ENCODE assay signal across 24 cellular contexts in the genomic region with DNA sequence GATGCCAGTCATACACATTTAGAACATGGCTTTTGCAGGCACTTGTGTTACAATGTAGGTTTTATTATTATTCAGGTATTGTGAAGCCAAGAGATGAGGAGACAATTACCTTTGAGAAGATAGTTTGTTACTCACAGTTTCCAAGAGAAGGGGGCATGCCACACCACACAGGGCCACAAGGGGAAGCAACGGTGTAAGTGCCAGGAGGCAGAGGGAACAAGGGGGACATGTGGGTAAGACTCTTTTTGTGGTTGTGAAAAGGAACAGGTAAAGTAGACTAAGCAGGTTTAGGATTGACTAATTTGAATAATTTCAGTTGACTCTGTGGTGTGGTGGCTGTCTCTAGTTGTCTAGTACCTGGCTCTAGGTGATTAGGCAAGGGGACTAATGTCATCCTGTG.
DNase-seq lines count a peak whose midpoint lies in the region; ATAC-seq, FAIRE-seq and TF ChIP-seq lines count a peak whose summit lies in the region.
"Had no signal": no experiment of that assay in that cellular context is flagged by ENCODE, and none has a peak within 500 bp of the region (broad histone marks: within the 10 kb centered on the region; RNA-seq: fewer than 3 reads in every experiment).

No MANE protein-coding gene starts in this region.

- no peak for FAIRE-seq in GM12878 (lab: Jason Lieb, UNC)
- FAIRE-seq: K562 had no signal

- no peaks in the 10 kb centered on the region for H3K23me2 ChIP-seq in H9 (ENCODE audit: insufficient read length, low read depth, low read length, poor library complexity, severe bottlenecking)

- H3K56ac ChIP-seq in H9 (ENCODE audit: insufficient read length, low read depth, low read length) = no peak overlapping the region

- H2AFZ ChIP-seq in H9 (ENCODE audit: low read length) = no peak overlapping the region
- no peak overlapping the region for H2AFZ ChIP-seq in GM12878 (ENCODE audit: control insufficient read depth, low read depth, low read length)

- no peak overlapping the region for H3K4ac ChIP-seq in H9 (ENCODE audit: low read depth, low read length)

- SMC1A ChIA-PET in GM12878 (lab: Charles Lee; ENCODE audit: uncharacterized antibody, unreplicated experiment) = no interaction called here

- in situ Hi-C loops in GM12878 (cut with MboI) = no loop called here

- H3K9me3 Mint-ChIP-seq in activated T-cell treated with anti-CD3 and anti-CD28 coated beads, Interleukin-2, amount 50 U/mL, for 72 hours = no peaks in the 10 kb centered on the region
- no peaks in the 10 kb centered on the region for H3K9me3 Mint-ChIP-seq in H9
- H3K9me3 Mint-ChIP-seq in stimulated activated effector memory CD8-positive, alpha-beta T cell treated with anti-CD3 and anti-CD28 coated beads, Interleukin-12 subunit alpha, Interleukin-12 subunit beta, amount 100 ng/mL, for 72 hours = no peaks in the 10 kb centered on the region
- H3K9me3 Mint-ChIP-seq: activated B cell treated with CpG ODN at 0.5 μM for 24 hours; CD8-positive, alpha-beta T cell had no signal

- intact Hi-C loops in GM12878 (cut with micrococcal nuclease; ENCODE audit: unreplicated experiment) = no loop called here

- no peaks in the 10 kb centered on the region for H3K36me3 Mint-ChIP-seq in activated T-cell treated with anti-CD3 and anti-CD28 coated beads, Interleukin-2, amount 50 U/mL, for 72 hours (ENCODE audit: insufficient read depth in 2 of 2)
- H3K36me3 Mint-ChIP-seq in H9 (ENCODE audit: insufficient read depth in 1 of 3, low read depth in 3 of 3) = no peaks in the 10 kb centered on the region
- H3K36me3 Mint-ChIP-seq in stimulated activated effector memory CD8-positive, alpha-beta T cell treated with anti-CD3 and anti-CD28 coated beads, Interleukin-12 subunit alpha, Interleukin-12 subunit beta, amount 100 ng/mL, for 72 hours = no peaks in the 10 kb centered on the region
- H3K36me3 Mint-ChIP-seq: activated CD8-positive, alpha-beta memory T cell treated with anti-CD3 and anti-CD28 coated beads, Interleukin-2, amount 10 ng/mL, durations not matched to agents 7 days and 5 days; CD8-positive, alpha-beta T cell; immature natural killer cell had no signal

- H3K27me3 ChIP-seq in H9 (ENCODE audit: insufficient read depth, low read length) (no peaks in the 10 kb centered on the region), GM12878 (replicated peaks in 1 of 2; ENCODE audit: control insufficient read depth in 2 of 2, insufficient read depth in 2 of 2, low read length in 1 of 2) (no peaks in the 10 kb centered on the region; a peak in 1 of 4 replicates)
- H3K27me3 ChIP-seq: neutrophil, upper lobe of left lung had no signal

- no peak overlapping the region for H4K91ac ChIP-seq in H9 (ENCODE audit: insufficient read length, low read depth, low read length)

- H3K4me1 ChIP-seq in H9 (ENCODE audit: insufficient read depth, low read length) = no peaks in the 10 kb centered on the region
- no peaks in the 10 kb centered on the region for H3K4me1 ChIP-seq in GM12878 (ENCODE audit: control insufficient read depth, insufficient read depth, low read length)
- H3K4me1 ChIP-seq: heart left ventricle, SJCRH30, upper lobe of left lung had no signal

- H3K27ac ChIP-seq in H9 (ENCODE audit: insufficient read length, low read depth, low read length) = no peak overlapping the region
- H3K27ac ChIP-seq in GM12878 (ENCODE audit: control insufficient read depth, insufficient read depth) = no peak overlapping the region
- H3K27ac ChIP-seq: heart left ventricle, neutrophil, SJCRH30, upper lobe of left lung had no signal

- POLR2A ChIA-PET in GM12878 (lab: Charles Lee) = no interaction called here
- POLR2A ChIA-PET in GM10248 (lab: Yijun Ruan, JAX) = no interaction called here

- RAD21 ChIA-PET in GM12878 (lab: Charles Lee; ENCODE audit: unreplicated experiment) = no interaction called here

- H3T11ph ChIP-seq in H9 (ENCODE audit: low read length) = no peak overlapping the region

- TF ChIP-seq EP300 in GM12878 (IDR thresholded peaks at IDR 0.05; ENCODE audit: borderline replicate concordance in 1 of 2, control insufficient read depth in 1 of 2, low read depth in 2 of 2, low read length in 2 of 2) = no peak

- H2BK120ac ChIP-seq in H9 (ENCODE audit: low read depth, low read length, poor library complexity, severe bottlenecking) = no peak overlapping the region

- TF ChIP-seq RAD21 in GM12878 (IDR thresholded peaks at IDR 0.05; ENCODE audit: insufficient read depth, low read depth, low read length) = no peak

- no peak overlapping the region for H4K8ac ChIP-seq in H9 (replicated peaks; ENCODE audit: insufficient read length, low read depth, low read length)

- CTCF ChIA-PET in GM12878 (lab: Yijun Ruan, JAX) = no interaction called here
- CTCF ChIA-PET in GM10248 (lab: Yijun Ruan, JAX) = no interaction called here

- no peaks in the 10 kb centered on the region for H3K79me1 ChIP-seq in H9 (ENCODE audit: insufficient read depth, low read depth, low read length, poor library complexity, severe bottlenecking)

- H2BK20ac ChIP-seq in H9 (ENCODE audit: low read depth, low read length, poor library complexity, severe bottlenecking) = no peak overlapping the region

- H3K18ac ChIP-seq in H9 (ENCODE audit: insufficient read length, low read depth, low read length) = no peak overlapping the region

- H4K20me1 ChIP-seq in H9 (ENCODE audit: control insufficient read depth, insufficient read depth, insufficient read length) (no peaks in the 10 kb centered on the region), GM12878 (ENCODE audit: control insufficient read depth, insufficient read depth) (no peaks in the 10 kb centered on the region)

- BruUV-seq in GM12878 (replicated peaks; lab: Mats Ljungman, UMichigan) = no TSS peak

- no peaks in the 10 kb centered on the region for H3K9me3 ChIP-seq in H9 (ENCODE audit: control insufficient read depth, low read depth, low read length)
- H3K9me3 ChIP-seq in GM12878 (replicated peaks; ENCODE audit: control insufficient read depth, insufficient read depth, low read length) = no peaks in the 10 kb centered on the region
- H3K9me3 ChIP-seq: heart left ventricle, neutrophil, SJCRH30, upper lobe of left lung had no signal

- no peak overlapping the region for H3K4me3 Mint-ChIP-seq in activated T-cell treated with anti-CD3 and anti-CD28 coated beads, Interleukin-2, amount 50 U/mL, for 72 hours
- H3K4me3 Mint-ChIP-seq in H9 = no peak overlapping the region
- H3K4me3 Mint-ChIP-seq in stimulated activated effector memory CD8-positive, alpha-beta T cell treated with anti-CD3 and anti-CD28 coated beads, Interleukin-12 subunit alpha, Interleukin-12 subunit beta, amount 100 ng/mL, for 72 hours = no peak overlapping the region
- H3K4me3 Mint-ChIP-seq: activated B cell treated with CpG ODN at 0.5 μM for 24 hours; activated CD8-positive, alpha-beta memory T cell treated with anti-CD3 and anti-CD28 coated beads, Interleukin-2, amount 10 ng/mL, durations not matched to agents 7 days and 5 days; CD8-positive, alpha-beta T cell; immature natural killer cell had no signal

- H3K9ac ChIP-seq in H9 (ENCODE audit: extremely low read depth, insufficient read length, low read length) (no peak overlapping the region), GM12878 (ENCODE audit: control insufficient read depth, insufficient read depth, low read length) (no peak overlapping the region)

- no peaks in the 10 kb centered on the region for H3K36me3 ChIP-seq in GM12878 (ENCODE audit: control insufficient read depth in 2 of 2, insufficient read depth in 2 of 2, low read length in 1 of 2)
- H3K36me3 ChIP-seq: heart left ventricle, neutrophil, SJCRH30, upper lobe of left lung had no signal

- peaks cover 36% of the 10 kb centered on the region for H3K27me3 Mint-ChIP-seq in activated T-cell treated with anti-CD3 and anti-CD28 coated beads, Interleukin-2, amount 50 U/mL, for 72 hours (ENCODE audit: low read depth)
- H3K27me3 Mint-ChIP-seq in H9 (ENCODE audit: low read depth) = peaks cover 2% of the 10 kb centered on the region; the same call in 1 of the 2 replicates

- WGBS in H9 (ENCODE audit: extremely low coverage, insufficient read length, low lambda C conversion rate) = no CpG with 5 or more reads among the region's 1 CpG
- WGBS in GM12878 (ENCODE audit: insufficient coverage, insufficient replicate concordance, low lambda C conversion rate, missing lambda C conversion rate) = 0% methylated on average over 1 of the region's 1 CpG

- TF ChIP-seq POLR2A in GM12878 (IDR thresholded peaks at IDR 0.05; ENCODE audit: low read depth, low read length) = no peak

- H3K14ac ChIP-seq in H9 (ENCODE audit: insufficient read depth, low read length) = no peak overlapping the region

- H3K4me2 ChIP-seq in H9 (ENCODE audit: insufficient read depth, insufficient read length, low read length) (no peak overlapping the region), GM12878 (ENCODE audit: control insufficient read depth, insufficient read depth) (no peak overlapping the region)

- no peak overlapping the region for H4K5ac ChIP-seq in H9 (ENCODE audit: insufficient read length, low read depth, low read length)

- no peaks in the 10 kb centered on the region for H3K79me2 ChIP-seq in H9 (ENCODE audit: insufficient read depth, low read length)
- H3K79me2 ChIP-seq in GM12878 (ENCODE audit: control insufficient read depth, insufficient read depth, low read length) = no peaks in the 10 kb centered on the region

- H2BK15ac ChIP-seq in H9 (ENCODE audit: low read depth, low read length) = no peak overlapping the region

- H2BK5ac ChIP-seq in H9 (ENCODE audit: insufficient read length, low read length) = no peak overlapping the region

- H3K4me3 ChIP-seq in GM12878 = no peak overlapping the region
- H3K4me3 ChIP-seq: heart left ventricle, K562, SJCRH30, upper lobe of left lung had no signal

- DNase-seq in activated T-cell treated with anti-CD3 and anti-CD28 coated beads, Interleukin-2, amount 50 U/mL, for 72 hours = peak in 1 of 2 donors; percentile 1
- DNase-seq in activated T-cell treated with anti-CD3 and anti-CD28 coated beads, Interleukin-2, amount 50 U/mL, for 1 hour = no peak
- DNase-seq in H9 (no peak), GM12878 (ENCODE audit: low read depth, low spot score) (no peak), T-helper 1 cell (no peak), GM10248 (ENCODE audit: extremely low spot score) (no peak)
- no peak for DNase-seq in stimulated activated effector memory CD8-positive, alpha-beta T cell treated with anti-CD3 and anti-CD28 coated beads, Interleukin-12 subunit alpha, Interleukin-12 subunit beta, amount 100 ng/mL, for 72 hours (ENCODE audit: low spot score in 2 of 2)
- no peak for DNase-seq in effector CD4-positive, alpha-beta T cell
- DNase-seq: activated B cell treated with CpG ODN at 0.5 μM for 24 hours; activated CD8-positive, alpha-beta memory T cell treated with anti-CD3 and anti-CD28 coated beads, Interleukin-2, amount 10 ng/mL, durations not matched to agents 7 days and 5 days; activated effector memory CD4-positive, alpha-beta T cell treated with anti-CD3 and anti-CD28 coated beads, Interleukin-2, amount 50 U/mL, for 16 hours; caudate nucleus; CD8-positive, alpha-beta T cell; heart left ventricle; immature natural killer cell; left ventricle myocardium superior; NCI-H1105; NCI-H526 treated with DMSO at 0.1 percent for 48 hours; retina; SJCRH30; stimulated activated naive CD8-positive, alpha-beta T cell treated with anti-CD3 and anti-CD28 coated beads, Interleukin-15, Interleukin-2, amounts not matched to agents 100 U/mL and 50 U/mL, for 24 hours; upper lobe of left lung had no signal

- no peak overlapping the region for H3K23ac ChIP-seq in H9 (ENCODE audit: insufficient read length, low read depth, low read length)

- H2BK12ac ChIP-seq in H9 (ENCODE audit: insufficient read length, low read depth, low read length) = no peak overlapping the region

- no peak overlapping the region for H2AK5ac ChIP-seq in H9 (ENCODE audit: insufficient read length, low read length)

- peak overlapping the region; percentile 54 for H3K27ac Mint-ChIP-seq in activated T-cell treated with anti-CD3 and anti-CD28 coated beads, Interleukin-2, amount 50 U/mL, for 72 hours
- H3K27ac Mint-ChIP-seq in H9 = no peak overlapping the region
- no peak overlapping the region for H3K27ac Mint-ChIP-seq in stimulated activated effector memory CD8-positive, alpha-beta T cell treated with anti-CD3 and anti-CD28 coated beads, Interleukin-12 subunit alpha, Interleukin-12 subunit beta, amount 100 ng/mL, for 72 hours
- H3K27ac Mint-ChIP-seq: activated B cell treated with CpG ODN at 0.5 μM for 24 hours; activated CD8-positive, alpha-beta memory T cell treated with anti-CD3 and anti-CD28 coated beads, Interleukin-2, amount 10 ng/mL, durations not matched to agents 7 days and 5 days; CD8-positive, alpha-beta T cell; immature natural killer cell had no signal

- peak; percentile 32 to 53 for ATAC-seq in activated T-cell treated with anti-CD3 and anti-CD28 coated beads, Interleukin-2, amount 50 U/mL, for 72 hours (replicated peaks in 1 of 2)
- peak; percentile 58; the same call in 2 of the 3 replicates for ATAC-seq in GM12878
- ATAC-seq in stimulated activated effector memory CD8-positive, alpha-beta T cell treated with anti-CD3 and anti-CD28 coated beads, Interleukin-12 subunit alpha, Interleukin-12 subunit beta, amount 100 ng/mL, for 72 hours = peak; percentile 28
- ATAC-seq: activated CD8-positive, alpha-beta memory T cell treated with anti-CD3 and anti-CD28 coated beads, Interleukin-2, amount 10 ng/mL, durations not matched to agents 7 days and 5 days; CD8-positive, alpha-beta T cell; heart left ventricle; K562; left ventricle myocardium superior; stimulated activated naive CD8-positive, alpha-beta T cell treated with anti-CD3 and anti-CD28 coated beads, Interleukin-15, Interleukin-2, amounts not matched to agents 100 U/mL and 50 U/mL, for 24 hours had no signal

- TF ChIP-seq CTCF in H9 (conservative IDR thresholded peaks at IDR 0.05) = peak; percentile 61
- TF ChIP-seq CTCF in GM12878 (IDR thresholded peaks at IDR 0.05 in 2 of 3, conservative IDR thresholded peaks at IDR 0.05 in 1 of 3; ENCODE audit: control insufficient read depth in 2 of 3, extremely low read depth in 1 of 3, insufficient read depth in 1 of 3, low read depth in 3 of 3, low read length in 3 of 3) = peak in 2 of 3 experiments; percentile 18 to 21; a peak in 2 of 6 replicates
- no peak for TF ChIP-seq CTCF in GM10248 (IDR thresholded peaks at IDR 0.05; ENCODE audit: control extremely low read depth, extremely low read depth, low read depth, missing control alignments)

- H3K4me1 Mint-ChIP-seq in activated T-cell treated with anti-CD3 and anti-CD28 coated beads, Interleukin-2, amount 50 U/mL, for 72 hours (ENCODE audit: low read depth) = no peaks in the 10 kb centered on the region
- no peaks in the 10 kb centered on the region for H3K4me1 Mint-ChIP-seq in H9
- H3K4me1 Mint-ChIP-seq in stimulated activated effector memory CD8-positive, alpha-beta T cell treated with anti-CD3 and anti-CD28 coated beads, Interleukin-12 subunit alpha, Interleukin-12 subunit beta, amount 100 ng/mL, for 72 hours = no peaks in the 10 kb centered on the region
- H3K4me1 Mint-ChIP-seq: activated B cell treated with CpG ODN at 0.5 μM for 24 hours; activated CD8-positive, alpha-beta memory T cell treated with anti-CD3 and anti-CD28 coated beads, Interleukin-2, amount 10 ng/mL, durations not matched to agents 7 days and 5 days; immature natural killer cell had no signal
